Comparison of ENCODE assay signal across 1 cellular context in genomic region chr17:42577140-42577531, GRCh38.
TF ChIP-seq lines count a peak whose summit lies in the region.

No MANE protein-coding gene starts in this region.

TF ChIP-seq in K562, 482 proteins besides CTCF, POLR2A, EP300 and RAD21:
- TF ChIP-seq ZNF174 (CRISPR knock-in tag; IDR thresholded peaks at IDR 0.05) (no peak), BCOR (IDR thresholded peaks at IDR 0.05) (no peak), SAP30 (IDR thresholded peaks at IDR 0.05; ENCODE audit: borderline replicate concordance, insufficient read depth, low read depth, low read length, poor library complexity, severe bottlenecking) (no peak), NELFE (IDR thresholded peaks at IDR 0.05; ENCODE audit: insufficient read depth, insufficient read length) (no peak), THAP7 (CRISPR knock-in tag; IDR thresholded peaks at IDR 0.05) (0 out of 2 replicates have a peak, but pooled peaks have one; percentile 69), RBM39 (optimal IDR thresholded peaks at IDR 0.05; ENCODE audit: low read depth, low read length) (peak; percentile 87), SIRT6 (IDR thresholded peaks at IDR 0.05; ENCODE audit: low read depth, low read length) (peak; percentile 12), HNRNPLL (IDR thresholded peaks at IDR 0.05; ENCODE audit: low read depth, low read length, poor library complexity, severe bottlenecking) (no peak), ZNF830 (CRISPR knock-in tag; IDR thresholded peaks at IDR 0.05) (0 out of 2 replicates have a peak, but pooled peaks have one; percentile 78), TBL1XR1 (IDR thresholded peaks at IDR 0.05; ENCODE audit: low read length in 2 of 2) (0 out of 4 replicates have a peak, but pooled peaks of 1 of the 2 experiments have one; percentile 2), SMAD3 (CRISPR knock-in tag; conservative IDR thresholded peaks at IDR 0.05) (no peak), JUND (IDR thresholded peaks at IDR 0.05; ENCODE audit: borderline replicate concordance, low read depth, low read length) (no peak), JUND (tag; IDR thresholded peaks at IDR 0.05; ENCODE audit: borderline replicate concordance, low read depth, low read length) (0 out of 3 replicates have a peak, but pooled peaks have one; percentile 21), TGIF2 (CRISPR knock-in tag; IDR thresholded peaks at IDR 0.05) (no peak), ZNF224 (CRISPR knock-in tag; IDR thresholded peaks at IDR 0.05) (no peak), ZC3H4 (CRISPR knock-in tag; IDR thresholded peaks at IDR 0.05; ENCODE audit: borderline replicate concordance) (0 out of 2 replicates have a peak, but pooled peaks have one; percentile 35)
